Comparison of ENCODE assay signal across 10 cellular contexts in the genomic region with DNA sequence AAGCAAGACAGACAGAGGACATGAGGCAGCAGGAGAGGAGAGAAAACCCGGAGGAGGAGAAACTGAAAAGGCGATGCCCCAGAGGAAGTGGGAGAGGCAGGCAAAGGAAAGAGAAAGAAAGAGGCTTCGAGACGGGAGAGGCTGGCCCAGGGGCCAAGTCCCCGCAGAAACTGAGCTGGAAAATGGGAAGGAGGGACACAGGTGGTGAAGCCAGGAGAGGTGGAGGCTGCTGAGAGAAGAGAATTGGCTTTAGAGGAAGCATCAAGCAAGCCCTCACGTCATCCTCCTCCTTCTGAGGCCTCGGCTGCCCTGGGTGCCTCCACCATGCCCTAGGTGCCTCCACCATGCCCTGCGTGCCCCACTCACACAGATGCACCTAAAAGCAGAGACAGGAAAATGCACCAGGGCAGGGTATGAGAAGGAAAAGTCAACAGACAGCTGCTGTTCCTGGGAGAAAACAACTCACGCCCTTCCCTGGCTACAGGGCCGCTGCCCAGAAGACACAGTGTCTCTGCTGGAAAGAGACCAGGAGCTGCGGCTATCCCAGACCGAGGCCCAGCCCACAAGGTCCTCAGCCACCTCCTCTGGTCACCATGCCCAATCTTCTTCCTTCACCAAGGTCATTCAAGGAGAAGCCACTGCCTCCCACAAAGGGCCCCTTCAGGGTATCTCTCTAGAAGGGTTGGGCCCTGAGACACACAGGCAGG. TPM values are rescaled to one million over a fixed set of nuclear protein-coding genes. Genes with fewer than 3 reads are reported as not detected.
DNase-seq lines count a peak whose midpoint lies in the region; ATAC-seq and TF ChIP-seq lines count a peak whose summit lies in the region.
"Had no signal": no experiment of that assay in that cellular context is flagged by ENCODE, and none has a peak within 500 bp of the region (broad histone marks: within the 10 kb centered on the region; RNA-seq: fewer than 3 reads in every experiment).

No MANE protein-coding gene starts in this region.

- H3F3A ChIP-seq in Loucy (ENCODE audit: low read depth), result no peaks in the 10 kb centered on the region

- H4K20me1 ChIP-seq in Loucy (ENCODE audit: insufficient read depth, low read length, poor library complexity, severe bottlenecking), result no peaks in the 10 kb centered on the region

- H3K9ac ChIP-seq in Loucy (ENCODE audit: low read depth, low read length, poor library complexity, severe bottlenecking), result no peak overlapping the region

- ATAC-seq in lower lobe of right lung, result peak in 1 of 2 donors; percentile 15
- ATAC-seq in gastrocnemius medialis, result peak in 1 of 2 donors; percentile 50
- ATAC-seq in GM19351 (IDR thresholded peaks at IDR 0.05; ENCODE audit: unreplicated experiment), result no peak
- ATAC-seq: natural killer cell treated with Interleukin-12 subunit alpha and Interleukin-12 subunit beta and Interleukin-15 and Interleukin-18, amount 100 ng/mL, for 72 hours had no signal

- no peaks in the 10 kb centered on the region for H3K9me3 ChIP-seq in Loucy (ENCODE audit: insufficient read depth, low read depth, low read length)
- H3K9me3 ChIP-seq in lower lobe of right lung, result no peaks in the 10 kb centered on the region
- no peaks in the 10 kb centered on the region for H3K9me3 ChIP-seq in gastrocnemius medialis

- H3K27me3 ChIP-seq in Loucy (ENCODE audit: insufficient read depth, low read length, poor library complexity, severe bottlenecking), result no peaks in the 10 kb centered on the region
- peaks cover 0 to 19% (median 0%) of the 10 kb centered on the region in 45 donors for H3K27me3 ChIP-seq in dorsolateral prefrontal cortex
- no peaks in the 10 kb centered on the region for H3K27me3 ChIP-seq in lower lobe of right lung (ENCODE audit: low read depth)
- no peaks in the 10 kb centered on the region for H3K27me3 ChIP-seq in gastrocnemius medialis

- intact Hi-C loops in dorsolateral prefrontal cortex (cut with DNase I), result no loop called here
- intact Hi-C loops in lower lobe of right lung (cut with DNase I), result no loop called here
- intact Hi-C loops in gastrocnemius medialis (cut with DNase I; ENCODE audit: low total_unique reads), result no loop called here

- peaks cover 20% of the 10 kb centered on the region for H3K4me1 ChIP-seq in Loucy (ENCODE audit: insufficient read depth, low read length, poor library complexity, severe bottlenecking)
- H3K4me1 ChIP-seq in lower lobe of right lung, result peaks cover 40% of the 10 kb centered on the region
- H3K4me1 ChIP-seq in gastrocnemius medialis, result peaks cover 8 to 24% of the 10 kb centered on the region in 2 donors

- no peak for TF ChIP-seq POLR2A in gastrocnemius medialis (IDR thresholded peaks at IDR 0.05)

- H3K4me3 ChIP-seq in Loucy (ENCODE audit: low read length, poor library complexity, severe bottlenecking), result no peak overlapping the region
- H3K4me3 ChIP-seq in dorsolateral prefrontal cortex, result peak overlapping the region in 5 of 59 donors; percentile 1 to 16 (median 9)
- no peak overlapping the region for H3K4me3 ChIP-seq in lower lobe of right lung
- peak overlapping the region in 1 of 4 donors; percentile 9 for H3K4me3 ChIP-seq in gastrocnemius medialis
- H3K4me3 ChIP-seq: K562 had no signal

- DNase-seq in dorsolateral prefrontal cortex, result peak in 1 of 10 donors; percentile 8
- no peak for DNase-seq in lower lobe of right lung
- peak in 1 of 2 donors; percentile 31 for DNase-seq in gastrocnemius medialis
- DNase-seq in GM19240 (ENCODE audit: insufficient read length, low spot score), result no peak
- no peak for DNase-seq in stimulated activated naive CD4-positive, alpha-beta T cell treated with Interleukin-2 at 50 U/mL for 16 hours (lab: John Stamatoyannopoulos, UW)
- no peak for DNase-seq in stimulated activated naive CD4-positive, alpha-beta T cell (lab: John Stamatoyannopoulos, UW)

- H3K9me2 ChIP-seq in Loucy (replicated peaks; ENCODE audit: low read depth, low read length), result no peaks in the 10 kb centered on the region

- H3K79me2 ChIP-seq in Loucy (ENCODE audit: insufficient read depth, low read length), result no peaks in the 10 kb centered on the region

- peak overlapping the region; percentile 7 for H3K4me2 ChIP-seq in Loucy (ENCODE audit: low read depth, low read length, poor library complexity, severe bottlenecking)

- H3K27ac ChIP-seq in dorsolateral prefrontal cortex, result peak overlapping the region in 56 of 59 donors; percentile 8 to 89 (median 61)
- H3K27ac ChIP-seq in lower lobe of right lung, result peak overlapping the region; percentile 81
- H3K27ac ChIP-seq in gastrocnemius medialis, result peak overlapping the region; percentile 71 to 78 (median 74)

- H3K36me3 ChIP-seq in Loucy (ENCODE audit: insufficient read depth, low read length) (no peaks in the 10 kb centered on the region), lower lobe of right lung (no peaks in the 10 kb centered on the region), gastrocnemius medialis (no peaks in the 10 kb centered on the region)

- no peak overlapping the region for H2AFZ ChIP-seq in Loucy (ENCODE audit: low read length)

- TF ChIP-seq CTCF in Loucy (conservative IDR thresholded peaks at IDR 0.05; ENCODE audit: low read length) (no peak), dorsolateral prefrontal cortex (IDR thresholded peaks at IDR 0.05 in 54 of 56, conservative IDR thresholded peaks at IDR 0.05 in 2 of 56; ENCODE audit: low read depth in 1 of 56, partially characterized antibody in 56 of 56) (no peak), lower lobe of right lung (IDR thresholded peaks at IDR 0.05) (no peak), gastrocnemius medialis (IDR thresholded peaks at IDR 0.05 in 4 of 5, conservative IDR thresholded peaks at IDR 0.05 in 1 of 5) (no peak)

- in situ Hi-C loops in gastrocnemius medialis (cut with MboI; ENCODE audit: low sequenced_read_pairs in 4 of 4), result no loop called here

RNA-seq across cellular contexts. Expression of a gene that starts 14.3 kb away (rescaled TPM):
- total RNA-seq in dorsolateral prefrontal cortex, result 100 to 1,000 TPM; 188 to 567 (median 374) TPM
- total RNA-seq in lower lobe of right lung, result 61.2 TPM
- total RNA-seq in gastrocnemius medialis, result 10 to 100 TPM in 1 of 4 donors, 1 to 10 TPM in 3; 2.9 to 17.7 (median 5.4) TPM
- total RNA-seq: natural killer cell treated with Interleukin-12 subunit alpha and Interleukin-12 subunit beta and Interleukin-15 and Interleukin-18, amount 100 ng/mL, for 72 hours had no signal

RNA-seq across cellular contexts. Expression of a gene that starts 37.6 kb away (rescaled TPM):
- total RNA-seq in dorsolateral prefrontal cortex, result 10 to 100 TPM in 5 of 120 experiments, 1 to 10 TPM in 115; 1.5 to 14.9 (median 4.6) TPM
- total RNA-seq in lower lobe of right lung, result 2.8 TPM
- total RNA-seq in gastrocnemius medialis, result under 1 TPM in 1 of 4 donors, not detected in 3; 0.87 TPM
- total RNA-seq: K562 had no signal
